ENCODE assay signal across 8 cellular contexts in the genomic region with DNA sequence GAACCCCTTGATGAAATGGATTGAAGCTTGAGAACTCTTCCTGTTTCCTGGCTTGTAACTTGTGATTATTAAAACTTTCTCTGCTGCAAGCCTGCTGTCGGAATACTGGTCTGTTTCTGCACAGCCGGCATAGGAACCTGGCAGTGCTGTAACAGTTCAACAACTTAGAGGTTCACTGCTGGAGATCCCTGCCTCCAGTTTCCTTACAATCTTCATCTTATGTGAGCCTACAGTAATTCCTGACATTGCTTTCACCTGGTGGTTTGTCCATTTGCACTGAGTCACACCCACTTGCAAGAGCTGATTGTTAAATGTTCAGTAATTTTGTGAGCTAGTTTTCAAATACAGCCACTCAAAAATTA. TPM values are rescaled to one million over a fixed set of nuclear protein-coding genes. Genes with fewer than 3 reads are reported as not detected.
A peak's percentile ranks its signal among the peaks of the same experiment; 100 is the strongest.
DNase-seq lines count a peak whose midpoint lies in the region; ATAC-seq and TF ChIP-seq lines count a peak whose summit lies in the region.

No MANE protein-coding gene starts in this region.

- WGBS in mammary epithelial cell (ENCODE audit: low coverage, missing lambda C conversion rate): 51% methylated on average over 2 of the region's 2 CpGs

- no peak for TF ChIP-seq CTCF in C4-2B (conservative IDR thresholded peaks at IDR 0.05)
- no peak for TF ChIP-seq CTCF in KMS-11 (conservative IDR thresholded peaks at IDR 0.05; ENCODE audit: low read depth, low read length)
- TF ChIP-seq CTCF in mammary epithelial cell (conservative IDR thresholded peaks at IDR 0.05 in 1 of 2, IDR thresholded peaks at IDR 0.05 in 1 of 2; ENCODE audit: extremely low read depth in 1 of 2, insufficient read depth in 1 of 2, low read depth in 1 of 2, low read length in 2 of 2): no peak

- intact Hi-C loops in mammary epithelial cell (cut with micrococcal nuclease): loop anchor here (2.0 kb wide), 1 partner anchor 151 kb away; the partner anchor contains the start of gene ZCCHC4

- dilution Hi-C loops in mammary epithelial cell (cut with HindIII; ENCODE audit: low sequenced_read_pairs): no loop called here

- no peaks in the 10 kb centered on the region for H3K9me3 Mint-ChIP-seq in naive thymus-derived CD8-positive, alpha-beta T cell

- H3K4me3 ChIP-seq in KMS-11 (IDR thresholded peaks at IDR 0.05; ENCODE audit: insufficient read depth, low read depth, low read length): no peak overlapping the region
- H3K4me3 ChIP-seq in mammary epithelial cell (replicated peaks in 1 of 3; ENCODE audit: insufficient read depth in 1 of 3, low read depth in 2 of 3, low read length in 3 of 3): peak overlapping the region in 2 of 3 experiments; percentile 71 to 96

- peaks cover 30 to 67% (median 60%) of the 10 kb centered on the region in 4 donors for H3K4me1 Mint-ChIP-seq in naive thymus-derived CD8-positive, alpha-beta T cell

- peaks cover 8 to 38% (median 30%) of the 10 kb centered on the region in 3 donors for H3K36me3 Mint-ChIP-seq in naive thymus-derived CD8-positive, alpha-beta T cell

- peak; percentile 34 for DNase-seq in mammary epithelial cell
- no peak for DNase-seq in naive thymus-derived CD8-positive, alpha-beta T cell
- DNase-seq in NCI-H2171 (lab: John Stamatoyannopoulos, UW): no peak
- DNase-seq in stimulated activated CD8-positive, alpha-beta memory T cell treated with anti-CD3 and anti-CD28 coated beads, Interleukin-4, amount 100 ng/mL, for 48 hours: no peak
- DNase-seq in epidermal melanocyte (ENCODE audit: insufficient read length, low spot score): no peak

- no TSS peak for BruUV-seq in mammary epithelial cell (replicated peaks; lab: Mats Ljungman, UMichigan)

- H3K27me3 ChIP-seq in KMS-11 (ENCODE audit: insufficient read depth, low read depth) (no peaks in the 10 kb centered on the region), mammary epithelial cell (ENCODE audit: insufficient read depth, low read length) (no peaks in the 10 kb centered on the region)

- H3K27ac Mint-ChIP-seq in naive thymus-derived CD8-positive, alpha-beta T cell: peak overlapping the region; percentile 91 to 100 (median 98)

- H3K27ac ChIP-seq in C4-2B: peak overlapping the region; percentile 84; the same call in 1 of the 2 replicates
- peak overlapping the region; percentile 86; the same call in 1 of the 2 replicates for H3K27ac ChIP-seq in KMS-11
- H3K27ac ChIP-seq in mammary epithelial cell (ENCODE audit: insufficient read depth, low read depth, low read length): peak overlapping the region; percentile 83

- POLR2A ChIA-PET in naive thymus-derived CD8-positive, alpha-beta T cell (lab: Charles Lee): interaction anchor here (1.0 to 3.4 kb wide), 3 partner anchors 18 to 151 kb away, joined by 7 to 45 read pairs (median 12); partner anchors contain the start of genes PI4K2B and ZCCHC4

- CTCF ChIA-PET in mammary epithelial cell (lab: Charles Lee; ENCODE audit: low non-redundant PET): interaction anchor here (1.0 kb wide), 1 partner anchor 17 kb away, joined by 3 read pairs; no protein-coding TSS in a partner anchor

- H3K4me3 Mint-ChIP-seq in naive thymus-derived CD8-positive, alpha-beta T cell: peak overlapping the region; percentile 86 to 97 (median 92)

- H3K4me1 ChIP-seq in KMS-11 (ENCODE audit: low read depth, poor library complexity, severe bottlenecking): peaks cover 18% of the 10 kb centered on the region
- H3K4me1 ChIP-seq in mammary epithelial cell (ENCODE audit: insufficient read depth, low read length): peaks cover 24% of the 10 kb centered on the region

- ATAC-seq in naive thymus-derived CD8-positive, alpha-beta T cell: no peak
- ATAC-seq in GM21447 (IDR thresholded peaks at IDR 0.05; ENCODE audit: unreplicated experiment): no peak

- peak overlapping the region; percentile 79; the same call in 1 of the 2 replicates for H2AFZ ChIP-seq in KMS-11 (ENCODE audit: low read depth)
- H2AFZ ChIP-seq in mammary epithelial cell (ENCODE audit: low read depth, low read length): peak overlapping the region; percentile 100

- H3K79me2 ChIP-seq in KMS-11 (ENCODE audit: insufficient read depth, low read depth) (no peaks in the 10 kb centered on the region), mammary epithelial cell (ENCODE audit: insufficient read depth, low read length) (peaks cover 4% of the 10 kb centered on the region)

- in situ Hi-C loops in mammary epithelial cell (cut with MboI; ENCODE audit: low sequenced_read_pairs in 2 of 2): no loop called here

- H3K9me3 ChIP-seq in mammary epithelial cell (replicated peaks; ENCODE audit: insufficient read depth, low read length): no peaks in the 10 kb centered on the region

- H4K20me1 ChIP-seq in KMS-11 (ENCODE audit: insufficient read depth) (no peaks in the 10 kb centered on the region), mammary epithelial cell (ENCODE audit: insufficient read depth, low read length) (no peaks in the 10 kb centered on the region)

- peak overlapping the region; percentile 81; the same call in 1 of the 2 replicates for H3K9ac ChIP-seq in KMS-11
- H3K9ac ChIP-seq in mammary epithelial cell (ENCODE audit: insufficient read depth, low read length): no peak overlapping the region

- peaks cover 0 to 4% (median 0%) of the 10 kb centered on the region in 5 donors for H3K27me3 Mint-ChIP-seq in naive thymus-derived CD8-positive, alpha-beta T cell

- H3K36me3 ChIP-seq in KMS-11 (ENCODE audit: insufficient read depth): no peaks in the 10 kb centered on the region
- H3K36me3 ChIP-seq in mammary epithelial cell (ENCODE audit: insufficient read depth, low read length): no peaks in the 10 kb centered on the region

- H3K4me2 ChIP-seq in KMS-11: peak overlapping the region; percentile 86
- peak overlapping the region; percentile 85 for H3K4me2 ChIP-seq in mammary epithelial cell (ENCODE audit: insufficient read depth, low read depth, low read length)

RNA-seq across cellular contexts. Expression of gene SEPSECS, which starts 1.3 kb away (rescaled TPM):
- total RNA-seq in mammary epithelial cell: 1 to 10 TPM; 7.8 to 8.8 TPM
- polyA plus RNA-seq in mammary epithelial cell: 2.7 TPM
- polyA minus RNA-seq in mammary epithelial cell: 8.1 TPM
- total RNA-seq in naive thymus-derived CD8-positive, alpha-beta T cell: 10 to 100 TPM; 16.9 to 17.2 TPM
- polyA plus RNA-seq in naive thymus-derived CD8-positive, alpha-beta T cell: 1 to 10 TPM; 1.7 to 2.3 (median 2.0) TPM
